In genomic region chr6:39685486-39685826, GRCh38 we compare ENCODE assay signal across 22 cellular contexts. TPM values are rescaled to one million over a fixed set of nuclear protein-coding genes. Genes with fewer than 3 reads are reported as not detected.
"Had no signal": no experiment of that assay in that cellular context is flagged by ENCODE, and none has a peak within 500 bp of the region (broad histone marks: within the 10 kb centered on the region; RNA-seq: fewer than 3 reads in every experiment).

No MANE protein-coding gene starts in this region.

- H3K27me3 Mint-ChIP-seq: brain had no signal

- DNase-seq: activated naive CD4-positive, alpha-beta T cell; activated naive CD8-positive, alpha-beta T cell treated with anti-CD3 and anti-CD28 coated beads for 36 hours; activated T-cell treated with anti-CD3 and anti-CD28 coated beads, Interleukin-2, amount 50 U/mL, for 1 hour; endodermal cell; esophagus squamous epithelium; heart right ventricle; islet precursor cell; left colon; lower lobe of right lung; naive B cell; occipital lobe; retina; stimulated activated CD4-positive, alpha-beta T cell treated with anti-CD3 and anti-CD28 coated beads, Interleukin-2, amount 100 ng/mL, for 48 hours; stimulated activated CD8-positive, alpha-beta memory T cell treated with anti-CD3 and anti-CD28 coated beads, Interleukin-4, amount 100 ng/mL, for 48 hours; stimulated activated naive CD4-positive, alpha-beta T cell; T-helper 9 cell; thyroid gland; upper lobe of right lung had no signal

- H3K9me3 Mint-ChIP-seq: activated naive CD8-positive, alpha-beta T cell treated with anti-CD3 and anti-CD28 coated beads for 36 hours; activated T-helper 2 cell treated with anti-CD3 and anti-CD28 coated beads, Interferon-gamma antibody, Interleukin-2, Interleukin-4, amounts not matched to agents 10 μg/mL and 5 μg/mL and 100 μg/mL, durations not matched to agents 14 hours and 24 hours and 36 hours; brain; endodermal cell; naive B cell; WTC11 had no signal

- H3K4me1 Mint-ChIP-seq: activated naive CD8-positive, alpha-beta T cell treated with anti-CD3 and anti-CD28 coated beads for 36 hours; naive B cell had no signal

- H3K36me3 ChIP-seq: esophagus squamous epithelium, heart right ventricle, lower lobe of right lung, thyroid gland, upper lobe of right lung had no signal

- H3K4me1 ChIP-seq: esophagus squamous epithelium, lower lobe of right lung, thyroid gland had no signal

- H3K4me3 Mint-ChIP-seq: activated naive CD8-positive, alpha-beta T cell treated with anti-CD3 and anti-CD28 coated beads for 36 hours; brain; endodermal cell; naive B cell; WTC11 had no signal

- H3K27me3 ChIP-seq: heart right ventricle, thyroid gland, upper lobe of right lung had no signal

- H3K9me3 ChIP-seq: esophagus squamous epithelium, heart right ventricle, lower lobe of right lung, thyroid gland, upper lobe of right lung had no signal

- H3K36me3 Mint-ChIP-seq: activated naive CD8-positive, alpha-beta T cell treated with anti-CD3 and anti-CD28 coated beads for 36 hours; brain; naive B cell; WTC11 had no signal

- H3K4me3 ChIP-seq: esophagus squamous epithelium, heart right ventricle, lower lobe of right lung, thyroid gland, upper lobe of right lung had no signal

- ATAC-seq: heart right ventricle, left colon had no signal

- H3K27ac ChIP-seq: heart right ventricle, lower lobe of right lung, thyroid gland, upper lobe of right lung had no signal

- H3K27ac Mint-ChIP-seq: activated naive CD8-positive, alpha-beta T cell treated with anti-CD3 and anti-CD28 coated beads for 36 hours; activated T-helper 2 cell treated with anti-CD3 and anti-CD28 coated beads, Interferon-gamma antibody, Interleukin-2, Interleukin-4, amounts not matched to agents 10 μg/mL and 5 μg/mL and 100 μg/mL, durations not matched to agents 14 hours and 24 hours and 36 hours; brain; endodermal cell; naive B cell; WTC11 had no signal

RNA-seq across cellular contexts. Expression of gene KIF6, which starts 39.8 kb away (rescaled TPM):
- total RNA-seq: cardiac septum had no signal
